In the genomic region with DNA sequence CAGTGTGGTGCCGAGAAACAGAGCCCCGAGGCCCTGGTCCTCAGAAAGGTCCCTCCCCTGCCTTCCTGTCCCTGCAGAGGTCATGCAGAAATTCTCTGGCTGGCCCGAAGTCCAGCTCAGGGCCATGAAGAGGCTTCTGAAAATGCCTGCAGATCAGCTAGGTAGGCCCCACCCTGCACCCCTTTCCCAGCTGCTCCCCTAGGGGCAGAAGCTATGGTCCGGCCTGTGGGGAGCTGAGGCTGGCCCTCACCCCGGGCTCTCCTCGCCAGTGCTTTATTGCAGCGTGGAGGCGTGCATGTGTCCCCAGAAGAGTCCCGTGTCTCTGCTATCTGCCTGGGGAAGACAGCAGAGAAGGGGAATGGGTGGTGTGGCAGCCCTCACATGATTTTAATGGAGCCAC, we compare ENCODE assay signal across 17 cellular contexts. TPM values are rescaled to one million over a fixed set of nuclear protein-coding genes. Genes with fewer than 3 reads are reported as not detected.
DNase-seq lines count a peak whose midpoint lies in the region; ATAC-seq, FAIRE-seq and TF ChIP-seq lines count a peak whose summit lies in the region.
"Had no signal": no experiment of that assay in that cellular context is flagged by ENCODE, and none has a peak within 500 bp of the region (broad histone marks: within the 10 kb centered on the region; RNA-seq: fewer than 3 reads in every experiment).

No MANE protein-coding gene starts in this region.

- H3K4me2 ChIP-seq in A549 (no peak overlapping the region), GM12878 (ENCODE audit: control insufficient read depth, insufficient read depth) (no peak overlapping the region), osteoblast (ENCODE audit: insufficient read depth, low read length) (no peak overlapping the region)

- ATAC-seq in A549 (peak; percentile 6 to 11; a peak in 1 of 6 replicates), GM12878 (no peak), GM18511 (IDR thresholded peaks at IDR 0.05; ENCODE audit: unreplicated experiment) (no peak)

- TF ChIP-seq CTCF in A549 (IDR thresholded peaks at IDR 0.05) (no peak), GM12878 (IDR thresholded peaks at IDR 0.05 in 2 of 3, conservative IDR thresholded peaks at IDR 0.05 in 1 of 3; ENCODE audit: control insufficient read depth in 2 of 3, extremely low read depth in 1 of 3, insufficient read depth in 1 of 3, low read depth in 3 of 3, low read length in 3 of 3) (no peak), osteoblast (IDR thresholded peaks at IDR 0.05; ENCODE audit: extremely low read depth, low read depth, low read length) (no peak)

- H3K4me1 ChIP-seq in A549: no peaks in the 10 kb centered on the region
- H3K4me1 ChIP-seq in GM12878 (ENCODE audit: control insufficient read depth, insufficient read depth, low read length): no peaks in the 10 kb centered on the region
- no peaks in the 10 kb centered on the region for H3K4me1 ChIP-seq in osteoblast (ENCODE audit: insufficient read depth, low read length)

- H4K20me1 ChIP-seq in GM12878 (ENCODE audit: control insufficient read depth, insufficient read depth) (no peaks in the 10 kb centered on the region), osteoblast (ENCODE audit: insufficient read depth, low read length) (no peaks in the 10 kb centered on the region)

- H3K36me3 ChIP-seq in GM12878 (ENCODE audit: control insufficient read depth in 2 of 2, insufficient read depth in 2 of 2, low read length in 1 of 2) (no peaks in the 10 kb centered on the region; a peak in 1 of 4 replicates), osteoblast (ENCODE audit: insufficient read depth, low read length) (no peaks in the 10 kb centered on the region)

- H3K79me2 ChIP-seq in GM12878 (ENCODE audit: control insufficient read depth, insufficient read depth, low read length) (no peaks in the 10 kb centered on the region), osteoblast (ENCODE audit: insufficient read depth, low read length) (no peaks in the 10 kb centered on the region)

- SMC1A ChIA-PET in GM12878 (lab: Charles Lee; ENCODE audit: uncharacterized antibody, unreplicated experiment): no interaction called here

- RAD21 ChIA-PET in GM12878 (lab: Charles Lee; ENCODE audit: unreplicated experiment): no interaction called here

- H3K9me3 ChIP-seq in A549 (no peaks in the 10 kb centered on the region), GM12878 (replicated peaks; ENCODE audit: control insufficient read depth, insufficient read depth, low read length) (no peaks in the 10 kb centered on the region), osteoblast (ENCODE audit: low read depth, low read length) (no peaks in the 10 kb centered on the region)

- H3K27ac ChIP-seq in A549: no peak overlapping the region
- H3K27ac ChIP-seq in GM12878 (ENCODE audit: control insufficient read depth, insufficient read depth): no peak overlapping the region
- no peak overlapping the region for H3K27ac ChIP-seq in osteoblast (ENCODE audit: low read depth, low read length)
- H3K27ac ChIP-seq: GM23248 had no signal

- POLR2A ChIA-PET in A549 (lab: Yijun Ruan, JAX): no interaction called here
- POLR2A ChIA-PET in GM12878 (lab: Charles Lee): no interaction called here

- H3K4me3 ChIP-seq in A549 (no peak overlapping the region), GM12878 (no peak overlapping the region), osteoblast (ENCODE audit: insufficient read depth, low read length) (no peak overlapping the region)
- H3K4me3 ChIP-seq: GM23248 had no signal

- DNase-seq in A549 (ENCODE audit: low read depth in 1 of 2, low spot score in 1 of 2) (no peak), GM12878 (ENCODE audit: low read depth, low spot score) (no peak), osteoblast (ENCODE audit: insufficient read length, low spot score, missing footprints) (peak; percentile 81), RKO (ENCODE audit: low spot score) (no peak)
- DNase-seq: 8988T, C1 segment of cervical spinal cord, Calu3, COR-L47, DMS79 treated with DMSO at 0.1 percent for 48 hours, GF-D8, GM23248, H9 had no signal

- no peak for TF ChIP-seq EP300 in A549 (IDR thresholded peaks at IDR 0.05)
- TF ChIP-seq EP300 in GM12878 (IDR thresholded peaks at IDR 0.05; ENCODE audit: borderline replicate concordance in 1 of 2, control insufficient read depth in 1 of 2, low read depth in 2 of 2, low read length in 2 of 2): no peak

- CTCF ChIA-PET in A549 (lab: Yijun Ruan, JAX): interaction anchor here (1.1 to 4.4 kb wide), 6 partner anchors 8 to 89 kb away, joined by 3 to 21 read pairs (median 5); no protein-coding TSS in a partner anchor
- CTCF ChIA-PET in GM12878 (lab: Yijun Ruan, JAX): interaction anchor here (1.3 to 3.2 kb wide), 2 partner anchors 40 to 212 kb away, joined by 4 to 13 read pairs; no protein-coding TSS in a partner anchor

- TF ChIP-seq RAD21 in A549 (conservative IDR thresholded peaks at IDR 0.05 in 1 of 2, IDR thresholded peaks at IDR 0.05 in 1 of 2) (no peak), GM12878 (IDR thresholded peaks at IDR 0.05; ENCODE audit: insufficient read depth, low read depth, low read length) (no peak)

- FAIRE-seq in A549 (lab: Jason Lieb, UNC) (no peak), GM12878 (lab: Jason Lieb, UNC) (no peak)
- FAIRE-seq: GM12892, GM19239, H1 had no signal

- TF ChIP-seq POLR2A in A549 (IDR thresholded peaks at IDR 0.05; ENCODE audit: low read length): no peak
- peak; percentile 41; the same call in 1 of the 2 replicates for TF ChIP-seq POLR2A in GM12878 (IDR thresholded peaks at IDR 0.05; ENCODE audit: low read depth, low read length)

- intact Hi-C loops in GM12878 (cut with micrococcal nuclease; ENCODE audit: unreplicated experiment): no loop called here

- WGBS in A549 (ENCODE audit: missing lambda C conversion rate): 69% methylated on average over 9 of the region's 9 CpGs
- 66% methylated on average over 9 of the region's 9 CpGs for WGBS in GM12878 (ENCODE audit: insufficient coverage, insufficient replicate concordance, low lambda C conversion rate, missing lambda C conversion rate)

- no peak overlapping the region for H3K9ac ChIP-seq in GM12878 (ENCODE audit: control insufficient read depth, insufficient read depth, low read length)
- H3K9ac ChIP-seq: GM23248 had no signal

- in situ Hi-C loops in GM12878 (cut with MboI): no loop called here

- BruUV-seq in GM12878 (replicated peaks; lab: Mats Ljungman, UMichigan): no TSS peak

- no peaks in the 10 kb centered on the region for H3K27me3 ChIP-seq in GM12878 (replicated peaks in 1 of 2; ENCODE audit: control insufficient read depth in 2 of 2, insufficient read depth in 2 of 2, low read length in 1 of 2)
- H3K27me3 ChIP-seq in osteoblast (ENCODE audit: insufficient read depth, low read length): peaks cover 30% of the 10 kb centered on the region

- H2AFZ ChIP-seq in GM12878 (ENCODE audit: control insufficient read depth, low read depth, low read length): no peak overlapping the region
- H2AFZ ChIP-seq in osteoblast (ENCODE audit: low read length): no peak overlapping the region
- H2AFZ ChIP-seq: GM23248 had no signal

RNA-seq across cellular contexts. Expression of a gene that starts 19.9 kb away (rescaled TPM):
- polyA plus RNA-seq in A549 (2011; rRNA removed) (20.6 and 25.8 TPM in 2 replicates), A549 (2017; fragmentation: RNase III; extraction: RNeasy Plus Mini Kit Qiagen cat#74134 plus additional on column Dnase treatment) (30.3 to 31.7 TPM (median 31.0 TPM) in 3 replicates), GM12878 (2011; rRNA removed) (23.8 and 27.7 TPM in 2 replicates), GM12878 (2014; fragmentation: Illumina TruSeq; extraction: Trizol) (16.4 and 24.8 TPM in 2 replicates), GM12878 (2014; fragmentation: Nextera tagmentation; extraction: Ambion mirVana) (1 to 10 TPM; 2.7 to 8.4 TPM), GM12878 (2014; rRNA removed) (37.9 and 39.6 TPM in 2 replicates), GM12878 (2016; fragmentation: Nextera tagmentation; extraction: Ambion mirVana) (10 to 100 TPM; 34.0 to 38.9 TPM)
- polyA plus RNA-seq in A549 (2012; cell fraction: cytosol; rRNA removed): 30.5 and 32.8 TPM in 2 replicates
- 23.8 and 25.0 TPM in 2 replicates for polyA plus RNA-seq in A549 (2012; cell fraction: nucleus; rRNA removed)
- polyA minus RNA-seq in A549 (2011; rRNA and poly(A)+ RNA removed): 12.6 and 13.4 TPM in 2 replicates
- 28.7 and 29.1 TPM in 2 replicates for total RNA-seq in GM12878 (2013; cell fraction: nucleolus; rRNA removed)
- total RNA-seq in GM12878 (2014; rRNA removed) (31.5 and 33.3 TPM in 2 replicates), GM12878 (2014; rRNA removed; fragmentation: Illumina TruSeq; extraction: Trizol) (16.5 and 20.9 TPM in 2 replicates), GM12878 (2021) (42.1 and 43.9 TPM in 2 replicates), osteoblast (10.6 and 11.9 TPM in 2 replicates)
- 12.9 TPM for polyA plus RNA-seq in GM12878 (2011; ENCODE audit: low read depth)
- 30.9 and 39.6 TPM in 2 replicates for polyA plus RNA-seq in GM12878 (2011; cell fraction: cytosol; rRNA removed)
- 23.1 and 30.9 TPM in 2 replicates for polyA plus RNA-seq in GM12878 (2011; cell fraction: nucleus; rRNA removed)
- 22.7 and 26.6 TPM in 2 replicates for polyA plus RNA-seq in GM12878 (2012)
- polyA minus RNA-seq in GM12878 (2011; rRNA and poly(A)+ RNA removed): 18.3 and 28.3 TPM in 2 replicates
- 12.6 and 13.8 TPM in 2 replicates for polyA minus RNA-seq in GM12878 (2011; cell fraction: cytosol; rRNA and poly(A)+ RNA removed)
- 8.9 and 15.5 TPM in 2 replicates for polyA minus RNA-seq in GM12878 (2011; cell fraction: nucleus; rRNA and poly(A)+ RNA removed)

RNA-seq across cellular contexts. Expression of a gene that starts 21.7 kb away (rescaled TPM):
- polyA plus RNA-seq in A549 (2011; rRNA removed) (1.1 and 1.6 TPM in 2 replicates), A549 (2017; fragmentation: RNase III; extraction: RNeasy Plus Mini Kit Qiagen cat#74134 plus additional on column Dnase treatment) (0.29 to 1.4 TPM (median 1.2 TPM) in 3 replicates), GM12878 (2011; rRNA removed) (0.34 and 0.48 TPM in 2 replicates), GM12878 (2014; fragmentation: Illumina TruSeq; extraction: Trizol) (0.40 TPM in 1 of 2 replicates, not detected in the other), GM12878 (2014; fragmentation: Nextera tagmentation; extraction: Ambion mirVana) (under 1 TPM in 1 of 2 experiments, not detected in 1; 0.24 TPM), GM12878 (2014; rRNA removed) (0.37 TPM in 1 of 2 replicates, not detected in the other), GM12878 (2016; fragmentation: Nextera tagmentation; extraction: Ambion mirVana) (under 1 TPM; 0.07 to 0.13 TPM)
- polyA plus RNA-seq in A549 (2012; cell fraction: cytosol; rRNA removed): 0.67 and 0.79 TPM in 2 replicates
- polyA plus RNA-seq in A549 (2012; cell fraction: nucleus; rRNA removed): 0.82 and 0.91 TPM in 2 replicates
- not detected in 2 replicates for polyA minus RNA-seq in A549 (2011; rRNA and poly(A)+ RNA removed)
- 0.63 and 1.5 TPM in 2 replicates for total RNA-seq in GM12878 (2013; cell fraction: nucleolus; rRNA removed)
- total RNA-seq in GM12878 (2014; rRNA removed) (0.40 and 0.44 TPM in 2 replicates), GM12878 (2014; rRNA removed; fragmentation: Illumina TruSeq; extraction: Trizol) (0.23 TPM in 1 of 2 replicates, not detected in the other), GM12878 (2021) (0.35 TPM in 1 of 2 replicates, not detected in the other), osteoblast (0.72 and 1.2 TPM in 2 replicates)
- 0.25 TPM for polyA plus RNA-seq in GM12878 (2011; ENCODE audit: low read depth)
- 0.22 and 0.28 TPM in 2 replicates for polyA plus RNA-seq in GM12878 (2011; cell fraction: cytosol; rRNA removed)
- polyA plus RNA-seq in GM12878 (2011; cell fraction: nucleus; rRNA removed): 0.39 and 0.69 TPM in 2 replicates
- polyA plus RNA-seq in GM12878 (2012): 0.58 and 0.70 TPM in 2 replicates
- polyA minus RNA-seq in GM12878 (2011; rRNA and poly(A)+ RNA removed): 0.44 TPM in 1 of 2 replicates, not detected in the other
- polyA minus RNA-seq in GM12878 (2011; cell fraction: cytosol; rRNA and poly(A)+ RNA removed): not detected in 2 replicates
- not detected in 2 replicates for polyA minus RNA-seq in GM12878 (2011; cell fraction: nucleus; rRNA and poly(A)+ RNA removed)
- total RNA-seq: H1 had no signal

RNA-seq across cellular contexts. Expression of a gene that starts 22.0 kb away (rescaled TPM):
- polyA plus RNA-seq in A549 (2011; rRNA removed) (169 and 174 TPM in 2 replicates), A549 (2017; fragmentation: RNase III; extraction: RNeasy Plus Mini Kit Qiagen cat#74134 plus additional on column Dnase treatment) (140 to 159 TPM (median 158 TPM) in 3 replicates), GM12878 (2011; rRNA removed) (67.3 and 74.8 TPM in 2 replicates), GM12878 (2014; fragmentation: Illumina TruSeq; extraction: Trizol) (61.0 and 73.5 TPM in 2 replicates), GM12878 (2014; fragmentation: Nextera tagmentation; extraction: Ambion mirVana) (10 to 100 TPM in 1 of 2 experiments, 1 to 10 TPM in 1; 6.4 to 12.6 TPM), GM12878 (2014; rRNA removed) (82.6 and 83.9 TPM in 2 replicates), GM12878 (2016; fragmentation: Nextera tagmentation; extraction: Ambion mirVana) (100 to 1,000 TPM; 121 to 134 TPM)
- polyA plus RNA-seq in A549 (2012; cell fraction: cytosol; rRNA removed): 138 and 190 TPM in 2 replicates
- 185 and 190 TPM in 2 replicates for polyA plus RNA-seq in A549 (2012; cell fraction: nucleus; rRNA removed)
- 172 and 248 TPM in 2 replicates for polyA minus RNA-seq in A549 (2011; rRNA and poly(A)+ RNA removed)
- 63.9 and 69.7 TPM in 2 replicates for total RNA-seq in GM12878 (2013; cell fraction: nucleolus; rRNA removed)
- total RNA-seq in GM12878 (2014; rRNA removed) (119 and 120 TPM in 2 replicates), GM12878 (2014; rRNA removed; fragmentation: Illumina TruSeq; extraction: Trizol) (60.4 and 70.0 TPM in 2 replicates), GM12878 (2021) (95.3 and 107 TPM in 2 replicates), osteoblast (366 and 392 TPM in 2 replicates)
- 70.9 TPM for polyA plus RNA-seq in GM12878 (2011; ENCODE audit: low read depth)
- 89.9 and 91.2 TPM in 2 replicates for polyA plus RNA-seq in GM12878 (2011; cell fraction: cytosol; rRNA removed)
- polyA plus RNA-seq in GM12878 (2011; cell fraction: nucleus; rRNA removed): 60.0 and 60.1 TPM in 2 replicates
- polyA plus RNA-seq in GM12878 (2012): 82.5 and 103 TPM in 2 replicates
- 57.4 and 87.6 TPM in 2 replicates for polyA minus RNA-seq in GM12878 (2011; rRNA and poly(A)+ RNA removed)
- polyA minus RNA-seq in GM12878 (2011; cell fraction: cytosol; rRNA and poly(A)+ RNA removed): 37.5 and 37.7 TPM in 2 replicates
- 13.1 and 17.5 TPM in 2 replicates for polyA minus RNA-seq in GM12878 (2011; cell fraction: nucleus; rRNA and poly(A)+ RNA removed)

RNA-seq across cellular contexts. Expression of a gene that starts 24.3 kb away (rescaled TPM):
- polyA plus RNA-seq in A549 (2011; rRNA removed) (0.80 and 1.2 TPM in 2 replicates), A549 (2017; fragmentation: RNase III; extraction: RNeasy Plus Mini Kit Qiagen cat#74134 plus additional on column Dnase treatment) (0.94 to 1.7 TPM (median 0.98 TPM) in 3 replicates), GM12878 (2011; rRNA removed) (0.82 and 1.7 TPM in 2 replicates), GM12878 (2014; fragmentation: Illumina TruSeq; extraction: Trizol) (0.22 and 0.28 TPM in 2 replicates), GM12878 (2014; fragmentation: Nextera tagmentation; extraction: Ambion mirVana) (under 1 TPM; 0.08 to 0.15 TPM), GM12878 (2014; rRNA removed) (1.2 and 2.4 TPM in 2 replicates), GM12878 (2016; fragmentation: Nextera tagmentation; extraction: Ambion mirVana) (under 1 TPM; 0.28 to 0.37 TPM)
- 0.89 and 0.95 TPM in 2 replicates for polyA plus RNA-seq in A549 (2012; cell fraction: cytosol; rRNA removed)
- 8.6 TPM in 2 replicates for polyA plus RNA-seq in A549 (2012; cell fraction: nucleus; rRNA removed)
- polyA minus RNA-seq in A549 (2011; rRNA and poly(A)+ RNA removed): 0.70 and 0.83 TPM in 2 replicates
- total RNA-seq in GM12878 (2013; cell fraction: nucleolus; rRNA removed): 3.1 and 3.2 TPM in 2 replicates
- total RNA-seq in GM12878 (2014; rRNA removed) (0.28 and 0.33 TPM in 2 replicates), GM12878 (2014; rRNA removed; fragmentation: Illumina TruSeq; extraction: Trizol) (0.18 and 0.28 TPM in 2 replicates), GM12878 (2021) (1.2 and 2.0 TPM in 2 replicates), osteoblast (1.2 and 1.4 TPM in 2 replicates)
- 1.1 TPM for polyA plus RNA-seq in GM12878 (2011; ENCODE audit: low read depth)
- polyA plus RNA-seq in GM12878 (2011; cell fraction: cytosol; rRNA removed): 1.3 and 2.1 TPM in 2 replicates
- polyA plus RNA-seq in GM12878 (2011; cell fraction: nucleus; rRNA removed): 14.0 and 17.9 TPM in 2 replicates
- 2.4 and 2.6 TPM in 2 replicates for polyA plus RNA-seq in GM12878 (2012)
- polyA minus RNA-seq in GM12878 (2011; rRNA and poly(A)+ RNA removed): 0.88 and 1.5 TPM in 2 replicates
- 0.40 and 0.83 TPM in 2 replicates for polyA minus RNA-seq in GM12878 (2011; cell fraction: cytosol; rRNA and poly(A)+ RNA removed)
- 1.8 and 1.9 TPM in 2 replicates for polyA minus RNA-seq in GM12878 (2011; cell fraction: nucleus; rRNA and poly(A)+ RNA removed)
- polyA plus RNA-seq: CD4-positive, alpha-beta memory T cell had no signal

RNA-seq across cellular contexts. Expression of a gene that starts 41.5 kb away (rescaled TPM):
- polyA plus RNA-seq in A549 (2011; rRNA removed): 15.4 and 25.2 TPM in 2 replicates
- polyA plus RNA-seq in A549 (2012; cell fraction: cytosol; rRNA removed): 56.1 and 56.8 TPM in 2 replicates
- polyA plus RNA-seq in A549 (2012; cell fraction: nucleus; rRNA removed): 26.9 and 34.3 TPM in 2 replicates
- polyA plus RNA-seq in A549 (2017; fragmentation: RNase III; extraction: RNeasy Plus Mini Kit Qiagen cat#74134 plus additional on column Dnase treatment): 34.9 to 36.9 TPM (median 35.6 TPM) in 3 replicates
- polyA minus RNA-seq in A549 (2011; rRNA and poly(A)+ RNA removed): 8.1 and 8.4 TPM in 2 replicates
- 1.2 and 2.0 TPM in 2 replicates for total RNA-seq in GM12878 (2013; cell fraction: nucleolus; rRNA removed)
- total RNA-seq in GM12878 (2014; rRNA removed): 25.6 and 31.3 TPM in 2 replicates
- 12.8 and 18.2 TPM in 2 replicates for total RNA-seq in GM12878 (2014; rRNA removed; fragmentation: Illumina TruSeq; extraction: Trizol)
- 19.4 and 23.4 TPM in 2 replicates for total RNA-seq in GM12878 (2021)
- 5.2 TPM for polyA plus RNA-seq in GM12878 (2011; ENCODE audit: low read depth)
- 7.5 and 12.1 TPM in 2 replicates for polyA plus RNA-seq in GM12878 (2011; rRNA removed)
- 15.4 and 20.1 TPM in 2 replicates for polyA plus RNA-seq in GM12878 (2011; cell fraction: cytosol; rRNA removed)
- polyA plus RNA-seq in GM12878 (2011; cell fraction: nucleus; rRNA removed): 13.5 and 21.6 TPM in 2 replicates
- 15.3 and 18.6 TPM in 2 replicates for polyA plus RNA-seq in GM12878 (2012)
- polyA plus RNA-seq in GM12878 (2014; fragmentation: Illumina TruSeq; extraction: Trizol): 5.3 and 10.0 TPM in 2 replicates
- 1 to 10 TPM; 4.0 to 7.6 TPM for polyA plus RNA-seq in GM12878 (2014; fragmentation: Nextera tagmentation; extraction: Ambion mirVana)
- 37.3 and 42.5 TPM in 2 replicates for polyA plus RNA-seq in GM12878 (2014; rRNA removed)
- 10 to 100 TPM; 37.8 to 41.7 TPM for polyA plus RNA-seq in GM12878 (2016; fragmentation: Nextera tagmentation; extraction: Ambion mirVana)
- polyA minus RNA-seq in GM12878 (2011; rRNA and poly(A)+ RNA removed): 4.0 and 6.0 TPM in 2 replicates
- polyA minus RNA-seq in GM12878 (2011; cell fraction: cytosol; rRNA and poly(A)+ RNA removed): 5.1 and 12.0 TPM in 2 replicates
- 2.8 and 6.6 TPM in 2 replicates for polyA minus RNA-seq in GM12878 (2011; cell fraction: nucleus; rRNA and poly(A)+ RNA removed)
- 10.3 and 15.2 TPM in 2 replicates for total RNA-seq in osteoblast

Comparison
In these comparisons a context has a peak if more than half of its experiments do, and no peak if none do; other contexts are left out.
1. ATAC-seq: peak in A549 (2 of 2); none in GM12878 (single experiment) and GM18511 (single experiment).